8 cellular contexts compared by ENCODE assay signal in genomic region chr19:1261512-1261862, GRCh38. TPM values are rescaled to one million over a fixed set of nuclear protein-coding genes. Genes with fewer than 3 reads are reported as not detected.
DNase-seq lines count a peak whose midpoint lies in the region; ATAC-seq and TF ChIP-seq lines count a peak whose summit lies in the region.

No MANE protein-coding gene starts in this region.

- H3K36me3 ChIP-seq in OCI-LY1 (ENCODE audit: insufficient read depth, low read length): peaks cover 17% of the 10 kb centered on the region
- peaks cover 3 to 6% of the 10 kb centered on the region in 2 donors for H3K36me3 ChIP-seq in duodenal mucosa (ENCODE audit: control insufficient read depth in 1 of 2, insufficient read depth in 2 of 2, low read length in 2 of 2)

- peak overlapping the region; percentile 85 for H3K9ac ChIP-seq in OCI-LY1 (ENCODE audit: low read length)
- peak overlapping the region; percentile 85 to 96 for H3K9ac ChIP-seq in duodenal mucosa (ENCODE audit: low read depth in 1 of 2, low read length in 2 of 2)

- no peaks in the 10 kb centered on the region for H4K20me1 ChIP-seq in OCI-LY1 (ENCODE audit: insufficient read depth, low read length)

- no peak overlapping the region for H2AFZ ChIP-seq in OCI-LY1 (ENCODE audit: low read length)

- POLR2A ChIA-PET in GM10248 (lab: Yijun Ruan, JAX): no interaction called here
- POLR2A ChIA-PET in HEK293T (lab: Yijun Ruan, JAX): interaction anchor here (1.7 to 3.2 kb wide), 2 partner anchors 8 to 20 kb away, joined by 6 to 38 read pairs; partner anchors contain the start of genes ATP5F1D and CIRBP

- H3K4me1 Mint-ChIP-seq in natural killer cell treated with Interleukin-12 subunit alpha and Interleukin-12 subunit beta and Interleukin-15 and Interleukin-18, amount 100 ng/mL, for 72 hours (ENCODE audit: low read depth in 2 of 2): peaks cover 28 to 40% of the 10 kb centered on the region in 2 donors

- no peaks in the 10 kb centered on the region for H3K9me2 ChIP-seq in OCI-LY1 (ENCODE audit: low read depth, low read length)

- no peak for ATAC-seq in natural killer cell treated with Interleukin-12 subunit alpha and Interleukin-12 subunit beta and Interleukin-15 and Interleukin-18, amount 100 ng/mL, for 72 hours
- no peak for ATAC-seq in GM19467 (IDR thresholded peaks at IDR 0.05; ENCODE audit: unreplicated experiment)

- H3K27ac Mint-ChIP-seq in natural killer cell treated with Interleukin-12 subunit alpha and Interleukin-12 subunit beta and Interleukin-15 and Interleukin-18, amount 100 ng/mL, for 72 hours: peak overlapping the region; percentile 91 to 93

- peaks cover 5% of the 10 kb centered on the region; the same call in 1 of the 2 replicates for H3F3A ChIP-seq in OCI-LY1 (ENCODE audit: insufficient read depth, low read length)

- H3K27me3 Mint-ChIP-seq in natural killer cell treated with Interleukin-12 subunit alpha and Interleukin-12 subunit beta and Interleukin-15 and Interleukin-18, amount 100 ng/mL, for 72 hours: no peaks in the 10 kb centered on the region

- TF ChIP-seq CTCF in GM10248 (IDR thresholded peaks at IDR 0.05; ENCODE audit: control extremely low read depth, extremely low read depth, low read depth, missing control alignments) (peak; percentile 12), OCI-LY1 (IDR thresholded peaks at IDR 0.05; ENCODE audit: low read length) (peak; percentile 27; the same call in 1 of the 2 replicates)

- CTCF ChIA-PET in GM10248 (lab: Yijun Ruan, JAX) (interaction anchor here (1.4 to 18.0 kb wide), 3 partner anchors 9 to 19 kb away, joined by 8 to 491 read pairs (median 9); partner anchors contain the start of genes ATP5F1D and CBARP), HEK293T (lab: Yijun Ruan, JAX) (interaction anchor here (0.8 kb wide), 1 partner anchor 17 kb away, joined by 4 read pairs; no protein-coding TSS in a partner anchor)

- no peaks in the 10 kb centered on the region for H3K36me3 Mint-ChIP-seq in natural killer cell treated with Interleukin-12 subunit alpha and Interleukin-12 subunit beta and Interleukin-15 and Interleukin-18, amount 100 ng/mL, for 72 hours

- peak overlapping the region; percentile 89 for H3K27ac ChIP-seq in OCI-LY1 (ENCODE audit: low read depth, low read length, poor library complexity, severe bottlenecking)
- H3K27ac ChIP-seq in duodenal mucosa (ENCODE audit: low read depth, low read length): peak overlapping the region; percentile 99

- H3K9me3 ChIP-seq in OCI-LY1 (ENCODE audit: low read length) (no peaks in the 10 kb centered on the region), duodenal mucosa (ENCODE audit: control insufficient read depth in 1 of 2, low read length in 2 of 2) (no peaks in the 10 kb centered on the region)

- peak overlapping the region; percentile 93 for H3K4me3 Mint-ChIP-seq in natural killer cell treated with Interleukin-12 subunit alpha and Interleukin-12 subunit beta and Interleukin-15 and Interleukin-18, amount 100 ng/mL, for 72 hours

- no peaks in the 10 kb centered on the region for H3K9me3 Mint-ChIP-seq in natural killer cell treated with Interleukin-12 subunit alpha and Interleukin-12 subunit beta and Interleukin-15 and Interleukin-18, amount 100 ng/mL, for 72 hours

- DNase-seq in GM10248 (ENCODE audit: extremely low spot score): no peak
- DNase-seq in natural killer cell treated with Interleukin-12 subunit alpha and Interleukin-12 subunit beta and Interleukin-15 and Interleukin-18, amount 100 ng/mL, for 72 hours (ENCODE audit: low spot score): no peak
- DNase-seq in HEK293T (ENCODE audit: extremely low spot score): no peak
- DNase-seq in NK-92 (lab: John Stamatoyannopoulos, UW; ENCODE audit: unreplicated experiment): no peak
- no peak for DNase-seq in GM19240 (ENCODE audit: insufficient read length, low spot score)

- peak overlapping the region; percentile 73 for H3K4me3 ChIP-seq in OCI-LY1 (ENCODE audit: low read depth, low read length, poor library complexity, severe bottlenecking)
- peak overlapping the region; percentile 77 to 86 for H3K4me3 ChIP-seq in duodenal mucosa (ENCODE audit: low read depth in 1 of 2, low read length in 2 of 2)

- peak overlapping the region; percentile 85 for H3K4me2 ChIP-seq in OCI-LY1 (ENCODE audit: low read length)

- H3K79me2 ChIP-seq in OCI-LY1 (ENCODE audit: insufficient read depth, low read length): no peaks in the 10 kb centered on the region

- H3K27me3 ChIP-seq in OCI-LY1 (ENCODE audit: insufficient read depth, low read length) (no peaks in the 10 kb centered on the region), duodenal mucosa (ENCODE audit: control insufficient read depth in 1 of 2, insufficient read depth in 2 of 2, low read length in 2 of 2) (no peaks in the 10 kb centered on the region)

- H3K4me1 ChIP-seq in OCI-LY1 (ENCODE audit: insufficient read depth, low read length, severe bottlenecking): peaks cover 80% of the 10 kb centered on the region
- peaks cover 54 to 67% of the 10 kb centered on the region in 2 donors for H3K4me1 ChIP-seq in duodenal mucosa (ENCODE audit: control insufficient read depth in 1 of 2, insufficient read depth in 2 of 2, low read length in 2 of 2)

TF ChIP-seq in HEK293T, 16 proteins besides CTCF, POLR2A, EP300 and RAD21:
- TF ChIP-seq L3MBTL2 (conservative IDR thresholded peaks at IDR 0.05) (no peak), ZNF384 (IDR thresholded peaks at IDR 0.05) (no peak), SUZ12 (IDR thresholded peaks at IDR 0.05) (no peak), NFRKB (IDR thresholded peaks at IDR 0.05) (no peak), BHLHE40 (IDR thresholded peaks at IDR 0.05; ENCODE audit: borderline replicate concordance) (no peak), LEF1 (IDR thresholded peaks at IDR 0.05; ENCODE audit: borderline replicate concordance) (no peak), FOXK2 (IDR thresholded peaks at IDR 0.05) (no peak), HDGF (IDR thresholded peaks at IDR 0.05; ENCODE audit: borderline replicate concordance) (no peak), FOXA1 (IDR thresholded peaks at IDR 0.05) (no peak), SP1 (IDR thresholded peaks at IDR 0.05) (no peak), CTBP1 (IDR thresholded peaks at IDR 0.05; ENCODE audit: borderline replicate concordance) (no peak), FOXM1 (IDR thresholded peaks at IDR 0.05; ENCODE audit: borderline replicate concordance) (no peak), ELF4 (IDR thresholded peaks at IDR 0.05) (no peak), ARNT (IDR thresholded peaks at IDR 0.05) (no peak), TARDBP (IDR thresholded peaks at IDR 0.05) (no peak)
- TF ChIP-seq, protein P1, sequence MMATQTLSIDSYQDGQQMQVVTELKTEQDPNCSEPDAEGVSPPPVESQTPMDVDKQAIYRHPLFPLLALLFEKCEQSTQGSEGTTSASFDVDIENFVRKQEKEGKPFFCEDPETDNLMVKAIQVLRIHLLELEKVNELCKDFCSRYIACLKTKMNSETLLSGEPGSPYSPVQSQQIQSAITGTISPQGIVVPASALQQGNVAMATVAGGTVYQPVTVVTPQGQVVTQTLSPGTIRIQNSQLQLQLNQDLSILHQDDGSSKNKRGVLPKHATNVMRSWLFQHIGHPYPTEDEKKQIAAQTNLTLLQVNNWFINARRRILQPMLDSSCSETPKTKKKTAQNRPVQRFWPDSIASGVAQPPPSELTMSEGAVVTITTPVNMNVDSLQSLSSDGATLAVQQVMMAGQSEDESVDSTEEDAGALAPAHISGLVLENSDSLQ (IDR thresholded peaks at IDR 0.05): no peak

RNA-seq across cellular contexts. Expression of gene CIRBP, which starts 7.6 kb away (rescaled TPM):
- 100 to 1,000 TPM; 226 to 251 TPM for total RNA-seq in natural killer cell treated with Interleukin-12 subunit alpha and Interleukin-12 subunit beta and Interleukin-15 and Interleukin-18, amount 100 ng/mL, for 72 hours

RNA-seq across cellular contexts. Expression of gene MIDN, which starts 13.1 kb away (rescaled TPM):
- 10 to 100 TPM; 85.9 to 88.3 TPM for total RNA-seq in natural killer cell treated with Interleukin-12 subunit alpha and Interleukin-12 subunit beta and Interleukin-15 and Interleukin-18, amount 100 ng/mL, for 72 hours

RNA-seq across cellular contexts. Expression of gene FAM174C, which starts 13.8 kb away (rescaled TPM):
- 10 to 100 TPM; 59.5 to 94.2 TPM for total RNA-seq in natural killer cell treated with Interleukin-12 subunit alpha and Interleukin-12 subunit beta and Interleukin-15 and Interleukin-18, amount 100 ng/mL, for 72 hours

RNA-seq across cellular contexts. Expression of gene ATP5F1D, which starts 19.9 kb away (rescaled TPM):
- 100 to 1,000 TPM; 163 to 215 TPM for total RNA-seq in natural killer cell treated with Interleukin-12 subunit alpha and Interleukin-12 subunit beta and Interleukin-15 and Interleukin-18, amount 100 ng/mL, for 72 hours

RNA-seq across cellular contexts. Expression of gene CBARP, which starts 23.7 kb away (rescaled TPM):
- under 1 TPM in 1 of 2 donors, not detected in 1; 0.28 TPM for total RNA-seq in natural killer cell treated with Interleukin-12 subunit alpha and Interleukin-12 subunit beta and Interleukin-15 and Interleukin-18, amount 100 ng/mL, for 72 hours
